ENCODE assay signal across 8 cellular contexts in genomic region chr4:176792348-176793059, GRCh38. TPM values are rescaled to one million over a fixed set of nuclear protein-coding genes. Genes with fewer than 3 reads are reported as not detected.
DNase-seq lines count a peak whose midpoint lies in the region; ATAC-seq and TF ChIP-seq lines count a peak whose summit lies in the region.

A gene with protein sequence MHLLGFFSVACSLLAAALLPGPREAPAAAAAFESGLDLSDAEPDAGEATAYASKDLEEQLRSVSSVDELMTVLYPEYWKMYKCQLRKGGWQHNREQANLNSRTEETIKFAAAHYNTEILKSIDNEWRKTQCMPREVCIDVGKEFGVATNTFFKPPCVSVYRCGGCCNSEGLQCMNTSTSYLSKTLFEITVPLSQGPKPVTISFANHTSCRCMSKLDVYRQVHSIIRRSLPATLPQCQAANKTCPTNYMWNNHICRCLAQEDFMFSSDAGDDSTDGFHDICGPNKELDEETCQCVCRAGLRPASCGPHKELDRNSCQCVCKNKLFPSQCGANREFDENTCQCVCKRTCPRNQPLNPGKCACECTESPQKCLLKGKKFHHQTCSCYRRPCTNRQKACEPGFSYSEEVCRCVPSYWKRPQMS (minus strand): TSS chr4:176792922. CDS start chr4:176792311, 611 bp downstream.

- TF ChIP-seq POLR2A in uterus (IDR thresholded peaks at IDR 0.05) = no peak

- CTCF ChIA-PET in GM10248 (lab: Yijun Ruan, JAX) (no interaction called here), WTC11 (lab: Charles Lee) (interaction anchor here (1.3 to 2.5 kb wide), 3 partner anchors 241 to 255 kb away, joined by 3 to 13 read pairs (median 4); no protein-coding TSS in a partner anchor)

- H3K4me1 ChIP-seq in HUES64 (ENCODE audit: insufficient read depth, low read length) (no peaks in the 10 kb centered on the region), fibroblast of lung (ENCODE audit: control insufficient read depth, extremely low read depth, insufficient read depth, low read length) (peaks cover 9% of the 10 kb centered on the region), muscle layer of colon (ENCODE audit: insufficient read depth, low read length) (no peaks in the 10 kb centered on the region), uterus (no peaks in the 10 kb centered on the region)

- H3K9ac ChIP-seq in HUES64 (ENCODE audit: low read depth, low read length) = peak within 1 kb of the TSS; percentile 33; the same call in 1 of the 2 replicates
- peak within 1 kb of the TSS; percentile 95 for H3K9ac ChIP-seq in fibroblast of lung (ENCODE audit: insufficient read depth, low read length)
- H3K9ac ChIP-seq in muscle layer of colon (ENCODE audit: low read length) = no peak within 1 kb of the TSS

- H3K9me3 ChIP-seq in HUES64 (ENCODE audit: insufficient read depth, low read depth, low read length) (no peaks in the 10 kb centered on the region), fibroblast of lung (ENCODE audit: control insufficient read depth, insufficient read depth, low read depth, low read length) (no peaks in the 10 kb centered on the region), muscle layer of colon (ENCODE audit: low read length) (no peaks in the 10 kb centered on the region), uterus (no peaks in the 10 kb centered on the region)

- DNase-seq in GM10248 (ENCODE audit: extremely low spot score) (peak; percentile 48), WTC11 (ENCODE audit: low spot score) (peak; percentile 70), fibroblast of lung (ENCODE audit: low read depth in 2 of 2) (peak; percentile 77 to 80), uterus (peak; percentile 55 to 57)
- no peak for DNase-seq in central memory CD4-positive, alpha-beta T cell

- peaks cover 39% of the 10 kb centered on the region for H3K27me3 Mint-ChIP-seq in WTC11 (ENCODE audit: low read depth)

- H2AFZ ChIP-seq in fibroblast of lung (ENCODE audit: low read length) = no peak within 1 kb of the TSS

- no peak within 1 kb of the TSS for H3K27ac Mint-ChIP-seq in WTC11

- H3K4me3 Mint-ChIP-seq in WTC11 = peak within 1 kb of the TSS; percentile 84

- TF ChIP-seq CTCF in GM10248 (IDR thresholded peaks at IDR 0.05; ENCODE audit: control extremely low read depth, extremely low read depth, low read depth, missing control alignments) (peak; percentile 24), WTC11 (IDR thresholded peaks at IDR 0.05) (no peak), fibroblast of lung (conservative IDR thresholded peaks at IDR 0.05 in 1 of 2, IDR thresholded peaks at IDR 0.05 in 1 of 2; ENCODE audit: low read depth in 1 of 2, low read length in 2 of 2) (peak in 1 of 2 donors; percentile 3), uterus (IDR thresholded peaks at IDR 0.05) (peak in 2 of 4 experiments; percentile 12 to 30)

- H3K4me1 Mint-ChIP-seq in WTC11 = peaks cover 9% of the 10 kb centered on the region; the same call in 1 of the 2 replicates

- H3K4me2 ChIP-seq in fibroblast of lung (ENCODE audit: extremely low read depth, insufficient read depth, low read length) = peak within 1 kb of the TSS; percentile 83

- no peaks in the 10 kb centered on the region for H3K36me3 Mint-ChIP-seq in WTC11

- intact Hi-C loops in uterus (cut with DNase I; ENCODE audit: low total_unique reads) = no loop called here

- H3K9me3 Mint-ChIP-seq in WTC11 = no peaks in the 10 kb centered on the region

- POLR2A ChIA-PET in GM10248 (lab: Yijun Ruan, JAX) = no interaction called here
- POLR2A ChIA-PET in WTC11 (lab: Charles Lee) = no interaction called here

- ATAC-seq in GM21529 (IDR thresholded peaks at IDR 0.05; ENCODE audit: unreplicated experiment) (peak; percentile 73), WTC11 (peak; percentile 90)

- H3K27me3 ChIP-seq in HUES64 (ENCODE audit: insufficient read depth, low read length) (peaks cover 34% of the 10 kb centered on the region), fibroblast of lung (ENCODE audit: control insufficient read depth, insufficient read depth, low read length) (no peaks in the 10 kb centered on the region), muscle layer of colon (ENCODE audit: control insufficient read depth in 1 of 2, insufficient read depth in 2 of 2, low read length in 2 of 2) (peaks cover 0 to 4% of the 10 kb centered on the region in 2 donors), uterus (no peaks in the 10 kb centered on the region)

- H3K36me3 ChIP-seq in HUES64 (ENCODE audit: insufficient read depth, low read length) (no peaks in the 10 kb centered on the region), fibroblast of lung (ENCODE audit: control insufficient read depth, insufficient read depth, low read length) (no peaks in the 10 kb centered on the region), muscle layer of colon (ENCODE audit: insufficient read depth, low read length) (no peaks in the 10 kb centered on the region), uterus (no peaks in the 10 kb centered on the region)

- H3K27ac ChIP-seq in HUES64 (ENCODE audit: low read depth, low read length) (no peak within 1 kb of the TSS), fibroblast of lung (ENCODE audit: insufficient read depth, low read length) (peak within 1 kb of the TSS; percentile 96), muscle layer of colon (ENCODE audit: low read depth, low read length) (no peak within 1 kb of the TSS), uterus (peak within 1 kb of the TSS; percentile 71 to 78)

- H4K20me1 ChIP-seq in fibroblast of lung (ENCODE audit: control insufficient read depth, extremely low read depth, insufficient read depth, low read length) = no peaks in the 10 kb centered on the region

- peaks cover 47% of the 10 kb centered on the region for H3K79me2 ChIP-seq in fibroblast of lung (ENCODE audit: control insufficient read depth, insufficient read depth, low read length)

- H3K4me3 ChIP-seq in HUES64 (ENCODE audit: low read length) (peak within 1 kb of the TSS; percentile 76), fibroblast of lung (replicated peaks in 1 of 4; ENCODE audit: control extremely low read depth in 1 of 4, insufficient read depth in 1 of 4, low read depth in 3 of 4, low read length in 4 of 4) (peak within 1 kb of the TSS; percentile 78 to 99 (median 90)), muscle layer of colon (ENCODE audit: low read depth in 1 of 2, low read length in 2 of 2) (peak within 1 kb of the TSS; percentile 63 to 69), uterus (peak within 1 kb of the TSS; percentile 48 to 70)

- WGBS in HUES64 = under 1% methylated on average over 88 of the region's 89 CpGs

TF ChIP-seq in WTC11, 78 proteins besides CTCF, POLR2A, EP300 and RAD21:
- TF ChIP-seq, protein P1, sequence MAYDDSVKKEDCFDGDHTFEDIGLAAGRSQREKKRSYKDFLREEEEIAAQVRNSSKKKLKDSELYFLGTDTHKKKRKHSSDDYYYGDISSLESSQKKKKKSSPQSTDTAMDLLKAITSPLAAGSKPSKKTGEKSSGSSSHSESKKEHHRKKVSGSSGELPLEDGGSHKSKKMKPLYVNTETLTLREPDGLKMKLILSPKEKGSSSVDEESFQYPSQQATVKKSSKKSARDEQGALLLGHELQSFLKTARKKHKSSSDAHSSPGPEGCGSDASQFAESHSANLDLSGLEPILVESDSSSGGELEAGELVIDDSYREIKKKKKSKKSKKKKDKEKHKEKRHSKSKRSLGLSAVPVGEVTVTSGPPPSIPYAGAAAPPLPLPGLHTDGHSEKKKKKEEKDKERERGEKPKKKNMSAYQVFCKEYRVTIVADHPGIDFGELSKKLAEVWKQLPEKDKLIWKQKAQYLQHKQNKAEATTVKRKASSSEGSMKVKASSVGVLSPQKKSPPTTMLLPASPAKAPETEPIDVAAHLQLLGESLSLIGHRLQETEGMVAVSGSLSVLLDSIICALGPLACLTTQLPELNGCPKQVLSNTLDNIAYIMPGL (CRISPR knock-in tag; IDR thresholded peaks at IDR 0.05) = 0 out of 2 replicates have a peak, but pooled peaks have one; percentile 54
- no peak for TF ChIP-seq ZNF138 (CRISPR knock-in tag; conservative IDR thresholded peaks at IDR 0.05)

RNA-seq across cellular contexts. Expression of the gene that starts here (rescaled TPM):
- 1.0 TPM for polyA plus RNA-seq in HUES64 (2013, experiment 1 of 2)
- 1.3 TPM for polyA plus RNA-seq in HUES64 (2013, experiment 2 of 2)
- 0.61 to 1.1 TPM (median 0.71 TPM) in 3 replicates for total RNA-seq in WTC11 (2021)
- total RNA-seq in fibroblast of lung = 49.6 and 67.2 TPM in 2 replicates
- polyA plus RNA-seq in fibroblast of lung = 74.2 and 100.0 TPM in 2 replicates
- 59.1 and 91.8 TPM in 2 replicates for polyA plus RNA-seq in fibroblast of lung (2012)
- 48.9 and 59.6 TPM in 2 replicates for polyA minus RNA-seq in fibroblast of lung (ENCODE audit: low replicate concordance)
- 10 to 100 TPM in 3 of 4 donors, 1 to 10 TPM in 1; 3.8 to 31.5 (median 14.6) TPM for total RNA-seq in uterus

Comparison
In these comparisons a context has a peak if more than half of its experiments do, and no peak if none do; other contexts are left out.
1. H3K27ac ChIP-seq: peak in fibroblast of lung (single experiment) and uterus (2 of 2); none in HUES64 (single experiment) and muscle layer of colon (single experiment).
2. Peak in every context shown above with its lines, with median percentiles within 50 percentile points of each other: H3K4me3 ChIP-seq.